In genomic region chr3:149252272-149252671, GRCh38 we compare ENCODE assay signal across 22 cellular contexts. TPM values are rescaled to one million over a fixed set of nuclear protein-coding genes. Genes with fewer than 3 reads are reported as not detected.
DNase-seq lines count a peak whose midpoint lies in the region; ATAC-seq, FAIRE-seq and TF ChIP-seq lines count a peak whose summit lies in the region.
"Had no signal": no experiment of that assay in that cellular context is flagged by ENCODE, and none has a peak within 500 bp of the region (broad histone marks: within the 10 kb centered on the region; RNA-seq: fewer than 3 reads in every experiment).

No MANE protein-coding gene starts in this region.

- H3K36me3 ChIP-seq in H1 (ENCODE audit: control insufficient read depth in 2 of 4, insufficient read depth in 4 of 4, low read length in 3 of 4) (no peaks in the 10 kb centered on the region), GM23338 (ENCODE audit: insufficient read depth) (0 out of 2 replicates have a peak, but pooled peaks cover 5% of the 10 kb centered on the region)

- H2BK5ac ChIP-seq in H1 (ENCODE audit: low read depth, low read length), result no peak overlapping the region

- WGBS in H1 (ENCODE audit: extremely low coverage in 1 of 2, insufficient coverage in 1 of 2, insufficient read length in 1 of 2, insufficient replicate concordance in 2 of 2, low coverage in 1 of 2, low lambda C conversion rate in 2 of 2, missing lambda C conversion rate in 1 of 2), 2 experiments, result 94% methylated on average over 2 of the region's 2 CpGs; no CpG with 5 or more reads in 1 of the 2 experiments

- no peaks in the 10 kb centered on the region for H3K9me3 ChIP-seq in H1 (ENCODE audit: insufficient read depth in 2 of 2, low read depth in 1 of 2, low read length in 1 of 2)

- H3K4me3 Mint-ChIP-seq in GM23338, result no peak overlapping the region
- no peak overlapping the region for H3K4me3 Mint-ChIP-seq in activated T-helper 1 cell treated with anti-CD3 and anti-CD28 coated beads, Interleukin-12 subunit alpha, Interleukin-12 subunit beta, Interleukin-2, Interleukin-4 antibody, amounts not matched to agents 30 ng/mL and 10 ng/mL and 1 ng/mL, durations not matched to agents 14 hours and 24 hours and 36 hours

- TF ChIP-seq POLR2A in H1 (IDR thresholded peaks at IDR 0.05; ENCODE audit: control extremely low read depth in 1 of 2, low read depth in 2 of 2, low read length in 2 of 2), result no peak

- no peak overlapping the region for H2AK5ac ChIP-seq in H1 (ENCODE audit: low read depth, low read length)

- no peak for TF ChIP-seq EP300 in H1 (IDR thresholded peaks at IDR 0.05; ENCODE audit: borderline replicate concordance in 1 of 2, low read depth in 2 of 2, low read length in 2 of 2)

- H4K20me1 ChIP-seq in H1 (replicated peaks in 1 of 2; ENCODE audit: control insufficient read depth in 1 of 2, insufficient read depth in 2 of 2, low read length in 2 of 2), result no peaks in the 10 kb centered on the region
- H4K20me1 ChIP-seq in GM23338 (replicated peaks; ENCODE audit: insufficient read depth), result no peaks in the 10 kb centered on the region

- no peaks in the 10 kb centered on the region; the same call in 1 of the 3 replicates for H3K9me3 Mint-ChIP-seq in GM23338
- no peaks in the 10 kb centered on the region for H3K9me3 Mint-ChIP-seq in activated T-helper 1 cell treated with anti-CD3 and anti-CD28 coated beads, Interleukin-12 subunit alpha, Interleukin-12 subunit beta, Interleukin-2, Interleukin-4 antibody, amounts not matched to agents 30 ng/mL and 10 ng/mL and 1 ng/mL, durations not matched to agents 14 hours and 24 hours and 36 hours

- no peak overlapping the region for H2BK12ac ChIP-seq in H1 (ENCODE audit: low read depth, low read length)

- no peak overlapping the region; the same call in 1 of the 2 replicates for H2BK15ac ChIP-seq in H1 (ENCODE audit: low read length)

- no peak for TF ChIP-seq RAD21 in H1 (IDR thresholded peaks at IDR 0.05 in 1 of 2, conservative IDR thresholded peaks at IDR 0.05 in 1 of 2; ENCODE audit: low read depth in 2 of 2, low read length in 2 of 2)

- no peak overlapping the region for H3K27ac Mint-ChIP-seq in GM23338
- no peak overlapping the region for H3K27ac Mint-ChIP-seq in activated T-helper 1 cell treated with anti-CD3 and anti-CD28 coated beads, Interleukin-12 subunit alpha, Interleukin-12 subunit beta, Interleukin-2, Interleukin-4 antibody, amounts not matched to agents 30 ng/mL and 10 ng/mL and 1 ng/mL, durations not matched to agents 14 hours and 24 hours and 36 hours

- no peak for TF ChIP-seq CTCF in H1 (IDR thresholded peaks at IDR 0.05; ENCODE audit: control extremely low read depth in 1 of 3, insufficient read depth in 1 of 3, low read depth in 1 of 3, low read length in 3 of 3)
- TF ChIP-seq CTCF in GM23338 (conservative IDR thresholded peaks at IDR 0.05; ENCODE audit: low read depth in 2 of 2), result no peak

- peaks cover 4% of the 10 kb centered on the region for H3K27me3 Mint-ChIP-seq in GM23338 (ENCODE audit: insufficient read depth, low read depth, poor library complexity)
- H3K27me3 Mint-ChIP-seq in activated T-helper 1 cell treated with anti-CD3 and anti-CD28 coated beads, Interleukin-12 subunit alpha, Interleukin-12 subunit beta, Interleukin-2, Interleukin-4 antibody, amounts not matched to agents 30 ng/mL and 10 ng/mL and 1 ng/mL, durations not matched to agents 14 hours and 24 hours and 36 hours (ENCODE audit: insufficient read depth), result peaks cover 8% of the 10 kb centered on the region

- H2BK20ac ChIP-seq in H1 (ENCODE audit: low read length), result 0 out of 2 replicates have a peak overlapping the region, but pooled peaks have one; percentile 57

- peak; percentile 51 to 81 for DNase-seq in Kasumi-1 (lab: John Stamatoyannopoulos, UW)
- peak; percentile 73 for DNase-seq in NOMO-1 treated with DMSO at 0.1 percent for 48 hours (lab: John Stamatoyannopoulos, UW; ENCODE audit: unreplicated experiment)
- DNase-seq in SKM-1 treated with dmso at 0.1 percent for 144 hours (lab: John Stamatoyannopoulos, UW; ENCODE audit: unreplicated experiment), result peak; percentile 31
- no peak for DNase-seq in H1 (ENCODE audit: low read depth in 1 of 2, low spot score in 2 of 2)
- DNase-seq in GM23338 (ENCODE audit: low spot score), result no peak
- no peak for DNase-seq in activated T-helper 1 cell treated with anti-CD3 and anti-CD28 coated beads, Interleukin-12 subunit alpha, Interleukin-12 subunit beta, Interleukin-2, Interleukin-4 antibody, amounts not matched to agents 30 ng/mL and 10 ng/mL and 1 ng/mL, durations not matched to agents 14 hours and 24 hours and 36 hours (ENCODE audit: low spot score)
- DNase-seq: ACHN; GDM1; NCI-H1105 treated with DMSO at 0.1 percent for 48 hours; NCI-H1694; NCI-H2107; NCI-H510A; NCI-H748 treated with DMSO at 0.1 percent for 48 hours; NK-92 treated with Interleukin-12 subunit alpha and Interleukin-12 subunit beta, amount 100 ng/mL, for 24 hours; T-helper 1 cell; T-helper 9 cell had no signal

- peaks cover 2% of the 10 kb centered on the region; the same call in 1 of the 3 replicates for H3K36me3 Mint-ChIP-seq in GM23338 (ENCODE audit: low read depth)
- H3K36me3 Mint-ChIP-seq in activated T-helper 1 cell treated with anti-CD3 and anti-CD28 coated beads, Interleukin-12 subunit alpha, Interleukin-12 subunit beta, Interleukin-2, Interleukin-4 antibody, amounts not matched to agents 30 ng/mL and 10 ng/mL and 1 ng/mL, durations not matched to agents 14 hours and 24 hours and 36 hours (ENCODE audit: low read depth), result no peaks in the 10 kb centered on the region

- POLR2A ChIA-PET in H1 (lab: Charles Lee; ENCODE audit: partially characterized antibody), result interaction anchor here (1.0 kb wide), 1 partner anchor 16 kb away, joined by 3 read pairs; no protein-coding TSS in a partner anchor

- no peak overlapping the region for H3K18ac ChIP-seq in H1 (ENCODE audit: extremely low read depth, low read length)

- no peak overlapping the region for H2AFZ ChIP-seq in H1 (ENCODE audit: low read length)
- H2AFZ ChIP-seq in GM23338, result no peak overlapping the region

- H3K79me1 ChIP-seq in H1 (ENCODE audit: low read depth, low read length), result no peaks in the 10 kb centered on the region

- peaks cover 6% of the 10 kb centered on the region; the same call in 1 of the 2 replicates for H3K9me2 ChIP-seq in GM23338 (ENCODE audit: insufficient read depth)

- CTCF ChIA-PET in H1 (lab: Charles Lee; ENCODE audit: partially characterized antibody), result interaction anchor here (0.7 to 1.5 kb wide), 3 partner anchors 19 to 237 kb away, joined by 3 read pairs; no protein-coding TSS in a partner anchor

- H3K79me2 ChIP-seq in H1 (ENCODE audit: control insufficient read depth in 1 of 2, insufficient read depth in 2 of 2, low read length in 2 of 2), result no peaks in the 10 kb centered on the region
- H3K79me2 ChIP-seq in GM23338 (replicated peaks; ENCODE audit: insufficient read depth), result no peaks in the 10 kb centered on the region

- H3K4me1 ChIP-seq in H1 (replicated peaks in 1 of 4; ENCODE audit: control insufficient read depth in 3 of 4, insufficient read depth in 4 of 4, low read length in 3 of 4) (peaks cover 0 to 3% (median 0%) of the 10 kb centered on the region in 4 experiments; a peak in 2 of 7 replicates), GM23338 (ENCODE audit: insufficient read depth) (peaks cover 44% of the 10 kb centered on the region)

- FAIRE-seq in H1 (lab: Jason Lieb, UNC), result no peak

- H4K5ac ChIP-seq in H1 (ENCODE audit: insufficient read length, low read depth, low read length), result no peak overlapping the region

- no peaks in the 10 kb centered on the region; a peak in 1 of 7 replicates for H3K27me3 ChIP-seq in H1 (replicated peaks in 1 of 4; ENCODE audit: control insufficient read depth in 3 of 4, extremely low read depth in 1 of 4, insufficient read depth in 3 of 4, low read length in 3 of 4)
- H3K27me3 ChIP-seq in GM23338 (ENCODE audit: insufficient read depth), result peaks cover 13% of the 10 kb centered on the region

- 0 out of 2 replicates have a peak, but pooled peaks cover 4% of the 10 kb centered on the region for H3F3A ChIP-seq in GM23338 (replicated peaks; ENCODE audit: low read depth)

- H3K56ac ChIP-seq in H1 (replicated peaks; ENCODE audit: insufficient read length, low read depth, low read length), result no peak overlapping the region

- H3K4me2 ChIP-seq in H1 (ENCODE audit: insufficient read depth in 1 of 2, low read depth in 2 of 2, low read length in 2 of 2) (no peak overlapping the region), GM23338 (no peak overlapping the region)

- no peak overlapping the region for H3K14ac ChIP-seq in H1 (ENCODE audit: insufficient read length)

- intact Hi-C loops in activated T-helper 1 cell treated with anti-CD3 and anti-CD28 coated beads, Interleukin-12 subunit alpha, Interleukin-12 subunit beta, Interleukin-2, Interleukin-4 antibody, amounts not matched to agents 30 ng/mL and 10 ng/mL and 1 ng/mL, durations not matched to agents 14 hours and 24 hours and 36 hours (cut with micrococcal nuclease), result no loop called here

- peaks cover 46% of the 10 kb centered on the region for H3K4me1 Mint-ChIP-seq in GM23338
- peaks cover 21% of the 10 kb centered on the region for H3K4me1 Mint-ChIP-seq in activated T-helper 1 cell treated with anti-CD3 and anti-CD28 coated beads, Interleukin-12 subunit alpha, Interleukin-12 subunit beta, Interleukin-2, Interleukin-4 antibody, amounts not matched to agents 30 ng/mL and 10 ng/mL and 1 ng/mL, durations not matched to agents 14 hours and 24 hours and 36 hours (ENCODE audit: low read depth)

- no peak overlapping the region for H4K91ac ChIP-seq in H1 (replicated peaks; ENCODE audit: insufficient read length, low read length)

- no peak overlapping the region for H3K9ac ChIP-seq in H1 (replicated peaks in 1 of 4; ENCODE audit: extremely low read depth in 1 of 4, low read depth in 3 of 4, low read length in 3 of 4)

- H3K4me3 ChIP-seq in H1 (ENCODE audit: extremely low read depth in 1 of 4, insufficient read depth in 2 of 4, low read depth in 3 of 4, low read length in 4 of 4), result no peak overlapping the region
- H3K4me3 ChIP-seq in GM23338, result no peak overlapping the region
- H3K4me3 ChIP-seq: SK-N-MC had no signal

- H3K27ac ChIP-seq in H1 (ENCODE audit: low read depth, low read length) (no peak overlapping the region), GM23338 (ENCODE audit: low read depth) (no peak overlapping the region)
- H3K27ac ChIP-seq: C4-2B, SK-N-MC had no signal

- no peak overlapping the region for H4K8ac ChIP-seq in H1 (ENCODE audit: extremely low read depth, insufficient read depth, low read length)

- ATAC-seq in GM23338 (no peak), HG03457 (IDR thresholded peaks at IDR 0.05; ENCODE audit: unreplicated experiment) (no peak)

- H3K23ac ChIP-seq in H1 (ENCODE audit: insufficient read length), result no peak overlapping the region

- no peak overlapping the region for H3K4ac ChIP-seq in H1 (replicated peaks; ENCODE audit: insufficient read length, low read depth, low read length)

- H2BK120ac ChIP-seq in H1 (replicated peaks; ENCODE audit: low read depth, low read length), result no peak overlapping the region

- no peaks in the 10 kb centered on the region; the same call in 1 of the 2 replicates for H3K23me2 ChIP-seq in H1 (ENCODE audit: low read depth, low read length)

RNA-seq across cellular contexts. Expression of gene CP, which starts 30.6 kb away (rescaled TPM):
- 2.1 and 2.6 TPM in 2 replicates for total RNA-seq in H1 (2021; fragmentation: NEBNext Ultra II Directional; extraction: Animal tissue kit (Norgen Biotek cat#: 25700))
- polyA plus RNA-seq in H1 (2011; rRNA removed) (0.32 and 0.46 TPM in 2 replicates), GM23338 (2016; fragmentation: Nextera tagmentation; extraction: Ambion mirVana) (2.3 and 3.6 TPM in 2 replicates)
- polyA plus RNA-seq in H1 (2011; cell fraction: cytosol; rRNA removed), result 0.97 TPM
- 1.0 TPM for polyA plus RNA-seq in H1 (2011; cell fraction: nucleus; rRNA removed)
- 0.78 to 2.9 TPM (median 1.2 TPM) in 4 replicates for polyA plus RNA-seq in H1 (2012, experiment 1 of 2)
- not detected for polyA plus RNA-seq in H1 (2012, experiment 2 of 2)
- 3.0 TPM for polyA plus RNA-seq in H1 (2013, experiment 1 of 2)
- polyA plus RNA-seq in H1 (2013, experiment 2 of 2), result 3.2 TPM
- polyA minus RNA-seq in H1 (2011; rRNA and poly(A)+ RNA removed), result 1.5 TPM in 2 replicates
- not detected for polyA minus RNA-seq in H1 (2011; cell fraction: cytosol; rRNA and poly(A)+ RNA removed)
- polyA minus RNA-seq in H1 (2011; cell fraction: nucleus; rRNA and poly(A)+ RNA removed), result 5.9 TPM
- total RNA-seq in GM23338 (2014; rRNA removed; shearing (Covaris generic)), result 2.8 and 3.3 TPM in 2 replicates
- not detected in 2 replicates for total RNA-seq in activated T-helper 1 cell treated with anti-CD3 and anti-CD28 coated beads, Interleukin-12 subunit alpha, Interleukin-12 subunit beta, Interleukin-2, Interleukin-4 antibody, amounts not matched to agents 30 ng/mL and 10 ng/mL and 1 ng/mL, durations not matched to agents 14 hours and 24 hours and 36 hours
- total RNA-seq: Daoy, HT-29, MCF 10A had no signal

Comparison
In these comparisons a context has a peak if more than half of its experiments do, and no peak if none do; other contexts are left out.
1. DNase-seq: peak in Kasumi-1 (2 of 2), NOMO-1 treated with DMSO at 0.1 percent for 48 hours (single experiment) and SKM-1 treated with dmso at 0.1 percent for 144 hours (single experiment); none in H1 (0 of 2), GM23338 (single experiment) and activated T-helper 1 cell treated with anti-CD3 and anti-CD28 coated beads, Interleukin-12 subunit alpha, Interleukin-12 subunit beta, Interleukin-2, Interleukin-4 antibody, amounts not matched to agents 30 ng/mL and 10 ng/mL and 1 ng/mL, durations not matched to agents 14 hours and 24 hours and 36 hours (single experiment).